ENCODE assay signal across 11 cellular contexts in the genomic region with DNA sequence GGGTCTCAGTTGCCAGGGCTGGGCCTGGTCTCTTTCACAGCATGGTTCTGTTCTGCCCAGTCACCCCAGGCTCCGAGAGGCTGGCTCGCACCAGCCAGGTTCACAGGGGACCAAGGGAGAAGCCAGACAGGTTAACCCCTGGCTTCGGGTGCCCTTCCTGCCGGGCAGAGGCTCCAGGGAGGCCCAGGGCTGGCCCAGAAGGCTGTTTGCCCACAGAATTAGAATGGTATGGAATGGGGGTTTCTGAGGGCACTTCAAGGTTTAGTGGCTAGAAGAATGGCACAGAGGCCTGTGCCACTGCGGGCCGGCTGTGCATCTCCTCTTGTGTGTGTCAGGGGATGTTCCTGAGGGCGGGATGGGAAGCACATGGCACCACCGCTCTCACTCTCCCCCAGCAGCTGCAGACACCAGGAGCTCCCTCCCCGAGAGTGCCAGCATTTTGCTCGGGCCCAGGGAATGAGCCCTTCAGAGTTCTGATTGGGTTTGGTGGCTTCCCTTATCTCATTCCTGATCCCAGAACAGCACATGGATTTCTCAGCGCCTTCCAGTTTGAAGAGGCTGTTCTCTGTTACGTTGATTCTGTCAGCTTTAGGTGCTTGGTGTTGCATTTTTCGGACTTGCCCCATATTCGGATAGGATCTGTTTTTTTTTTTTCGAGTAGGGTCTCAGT.
"Had no signal": no experiment of that assay in that cellular context is flagged by ENCODE, and none has a peak within 500 bp of the region (broad histone marks: within the 10 kb centered on the region; RNA-seq: fewer than 3 reads in every experiment).

No MANE protein-coding gene starts in this region.

- H3K4me3 Mint-ChIP-seq: activated CD4-positive, alpha-beta T cell treated with anti-CD3 and anti-CD28 coated beads, Interleukin-2, amount 10 ng/mL, durations not matched to agents 7 days and 5 days; neural progenitor cell; T-helper 1 cell treated with Interleukin-12 subunit alpha and Interleukin-12 subunit beta and Interleukin-4 antibody, amounts not matched to agents 30 μg/mL and 1 μg/mL, for 36 hours had no signal

- H3K9me3 ChIP-seq: ascending aorta, ovary, sigmoid colon, tibial nerve had no signal

- H3K4me1 Mint-ChIP-seq: neural progenitor cell had no signal

- H3K27ac Mint-ChIP-seq: neural progenitor cell; T-helper 1 cell treated with Interleukin-12 subunit alpha and Interleukin-12 subunit beta and Interleukin-4 antibody, amounts not matched to agents 30 μg/mL and 1 μg/mL, for 36 hours had no signal

- H3K27me3 ChIP-seq: ascending aorta, dorsolateral prefrontal cortex, neural progenitor cell, ovary, sigmoid colon, tibial nerve had no signal

- H3K27me3 Mint-ChIP-seq: activated CD4-positive, alpha-beta T cell treated with anti-CD3 and anti-CD28 coated beads, Interleukin-2, amount 10 ng/mL, durations not matched to agents 7 days and 5 days had no signal

- H3K27ac ChIP-seq: ascending aorta, neural progenitor cell, ovary, sigmoid colon, tibial nerve had no signal

- H3K9me3 Mint-ChIP-seq: activated CD4-positive, alpha-beta T cell treated with anti-CD3 and anti-CD28 coated beads, Interleukin-2, amount 10 ng/mL, durations not matched to agents 7 days and 5 days; neural progenitor cell; T-helper 1 cell treated with Interleukin-12 subunit alpha and Interleukin-12 subunit beta and Interleukin-4 antibody, amounts not matched to agents 30 μg/mL and 1 μg/mL, for 36 hours had no signal

- DNase-seq: activated CD4-positive, alpha-beta T cell treated with anti-CD3 and anti-CD28 coated beads, Interleukin-2, amount 10 ng/mL, durations not matched to agents 7 days and 5 days; activated gamma-delta T cell; dorsolateral prefrontal cortex; midbrain; ovary; sigmoid colon; stimulated activated CD4-positive, alpha-beta T cell treated with anti-CD3 and anti-CD28 coated beads, Interleukin-1b, Interleukin-23, amount 100 ng/mL, for 48 hours had no signal

- H3K36me3 ChIP-seq: neural progenitor cell, ovary had no signal

- H3K4me1 ChIP-seq: ascending aorta, neural progenitor cell had no signal

- H3K4me3 ChIP-seq: ascending aorta, dorsolateral prefrontal cortex, neural progenitor cell, ovary, sigmoid colon, tibial nerve had no signal
